ENCODE assay signal across 8 cellular contexts in the genomic region with DNA sequence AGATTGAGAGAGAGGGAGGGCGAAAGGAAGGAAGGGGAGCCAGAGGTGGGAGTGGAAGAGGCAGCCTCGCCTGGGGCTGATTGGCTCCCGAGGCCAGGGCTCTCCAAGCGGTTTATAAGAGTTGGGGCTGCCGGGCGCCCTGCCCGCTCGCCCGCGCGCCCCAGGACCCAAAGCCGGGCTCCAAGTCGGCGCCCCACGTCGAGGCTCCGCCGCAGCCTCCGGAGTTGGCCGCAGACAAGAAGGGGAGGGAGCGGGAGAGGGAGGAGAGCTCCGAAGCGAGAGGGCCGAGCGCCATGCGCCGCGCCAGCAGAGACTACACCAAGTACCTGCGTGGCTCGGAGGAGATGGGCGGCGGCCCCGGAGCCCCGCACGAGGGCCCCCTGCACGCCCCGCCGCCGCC. TPM values are rescaled to one million over a fixed set of nuclear protein-coding genes. Genes with fewer than 3 reads are reported as not detected.
DNase-seq lines count a peak whose midpoint lies in the region; ATAC-seq lines count a peak whose summit lies in the region.

Gene TNFSF11, plus strand, starts transcription at position 142 of the 400 bp plus-strand sequence. Its CDS starts 152 bp downstream, at position 294.

- H3K4me3 ChIP-seq in iPS-20b (ENCODE audit: low read length): peak within 1 kb of the TSS; percentile 82
- no peak within 1 kb of the TSS for H3K4me3 ChIP-seq in aorta (ENCODE audit: low read length in 2 of 2)

- peak; percentile 22 for DNase-seq in activated T-cell treated with anti-CD3 and anti-CD28 coated beads, Interleukin-2, amount 50 U/mL, for 1 hour
- peak; percentile 13 for DNase-seq in stimulated activated CD8-positive, alpha-beta memory T cell treated with anti-CD3 and anti-CD28 coated beads, Interleukin-15, amount 100 ng/mL, for 24 hours (ENCODE audit: low read depth)
- DNase-seq in effector CD8-positive, alpha-beta T cell (lab: John Stamatoyannopoulos, UW): no peak
- DNase-seq in cerebellum (ENCODE audit: low spot score): no peak
- DNase-seq in aorta: no peak

- H3K9me3 ChIP-seq in iPS-20b (ENCODE audit: insufficient read depth, low read depth, low read length) (peaks cover 10% of the 10 kb centered on the region; the same call in 1 of the 2 replicates), aorta (ENCODE audit: control insufficient read depth, low read length) (peaks cover 2% of the 10 kb centered on the region)

- H3K27ac ChIP-seq in iPS-20b (ENCODE audit: low read length) (no peak within 1 kb of the TSS), aorta (ENCODE audit: low read depth in 1 of 2, low read length in 2 of 2) (no peak within 1 kb of the TSS)

- H3K4me1 ChIP-seq in iPS-20b (ENCODE audit: insufficient read depth, low read length) (peaks cover 26% of the 10 kb centered on the region), aorta (ENCODE audit: control insufficient read depth in 1 of 2, insufficient read depth in 2 of 2, low read length in 2 of 2) (no peaks in the 10 kb centered on the region)

- peak within 1 kb of the TSS; percentile 67; the same call in 1 of the 2 replicates for H3K9ac ChIP-seq in iPS-20b (ENCODE audit: low read depth, low read length)

- H3K36me3 ChIP-seq in iPS-20b (ENCODE audit: insufficient read depth, low read depth, low read length) (no peaks in the 10 kb centered on the region), aorta (ENCODE audit: control insufficient read depth in 1 of 2, insufficient read depth in 2 of 2, low read length in 1 of 2) (no peaks in the 10 kb centered on the region)

- H3K27me3 ChIP-seq in iPS-20b (ENCODE audit: insufficient read depth, low read length) (peaks cover 37% of the 10 kb centered on the region), aorta (ENCODE audit: control insufficient read depth in 1 of 2, insufficient read depth in 2 of 2, low read length in 1 of 2) (no peaks in the 10 kb centered on the region)

- intact Hi-C loops in aorta (cut with DNase I): no loop called here

- 1 to 3% methylated on average over 22 to 39 of the region's 39 CpGs for WGBS in aorta, 2 donors

- ATAC-seq in GM19025 (IDR thresholded peaks at IDR 0.05; ENCODE audit: low read depth, unreplicated experiment) (peak; percentile 21), HG02885 (IDR thresholded peaks at IDR 0.05; ENCODE audit: poor library complexity, unreplicated experiment) (peak; percentile 41), aorta (ENCODE audit: low FRiP score) (no peak)

RNA-seq across cellular contexts. Expression of gene TNFSF11, which starts in this region (rescaled TPM):
- total RNA-seq in cerebellum (not detected), aorta (under 1 TPM in 1 of 2 donors, not detected in 1; 0.16 TPM)
- polyA plus RNA-seq in aorta: not detected

Comparison
In these comparisons a context has a peak if more than half of its experiments do, and no peak if none do; other contexts are left out.
1. DNase-seq: peak in activated T-cell treated with anti-CD3 and anti-CD28 coated beads, Interleukin-2, amount 50 U/mL, for 1 hour (single experiment) and stimulated activated CD8-positive, alpha-beta memory T cell treated with anti-CD3 and anti-CD28 coated beads, Interleukin-15, amount 100 ng/mL, for 24 hours (single experiment); none in effector CD8-positive, alpha-beta T cell (single experiment), cerebellum (single experiment) and aorta (0 of 2).